ENCODE assay signal across 27 cellular contexts in the genomic region with DNA sequence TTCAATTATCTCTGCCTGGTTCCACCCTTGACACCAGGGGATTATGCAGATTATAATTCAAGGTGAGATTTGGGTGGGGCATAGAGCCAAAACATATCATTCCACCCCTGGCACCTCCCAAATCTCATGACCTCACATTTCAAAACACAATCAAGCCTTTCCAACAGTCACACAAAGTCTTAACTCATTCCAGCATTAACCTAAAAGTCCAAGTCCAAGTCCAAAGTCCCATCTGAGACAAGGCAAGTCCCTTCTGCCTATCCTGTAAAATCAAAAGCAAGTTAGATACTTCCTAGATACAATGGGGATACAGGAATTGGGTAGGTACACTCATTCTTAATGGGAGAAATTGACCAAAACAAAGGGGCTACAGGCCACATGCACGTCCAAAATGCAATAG.
"Had no signal": no experiment of that assay in that cellular context is flagged by ENCODE, and none has a peak within 500 bp of the region (broad histone marks: within the 10 kb centered on the region; RNA-seq: fewer than 3 reads in every experiment).

No MANE protein-coding gene starts in this region.

- H3K36me3 ChIP-seq: stomach, suprapubic skin, thoracic aorta, thyroid gland, tibial artery, tibial nerve, transverse colon, upper lobe of left lung, upper lobe of right lung, uterus, vagina had no signal

- ATAC-seq: stimulated activated effector memory CD8-positive, alpha-beta T cell treated with anti-CD3 and anti-CD28 coated beads, Interleukin-12 subunit alpha, Interleukin-12 subunit beta, amount 100 ng/mL, for 72 hours; stimulated activated memory B cell treated with anti-CD40 and anti-IgM and Interleukin-4, amounts not matched to agents 10 μg/mL and 1 μg/mL and 100 μg/mL, for 72 hours; stimulated activated naive B cell treated with anti-CD40 and anti-IgM and Interleukin-4, amounts not matched to agents 10 μg/mL and 1 μg/mL and 100 μg/mL, for 72 hours; stimulated activated naive CD8-positive, alpha-beta T cell treated with anti-CD3 and anti-CD28 coated beads, Interleukin-15, amount 100 ng/mL, for 72 hours; stimulated activated naive CD8-positive, alpha-beta T cell treated with anti-CD3 and anti-CD28 coated beads, Interleukin-15, Interleukin-2, amounts not matched to agents 100 U/mL and 50 U/mL, for 24 hours; upper lobe of right lung had no signal

- H3K27ac ChIP-seq: stomach, suprapubic skin, testis, thoracic aorta, thyroid gland, tibial artery, tibial nerve, transverse colon, upper lobe of left lung, upper lobe of right lung, uterus, vagina had no signal

- DNase-seq: stimulated activated CD4-positive, alpha-beta T cell treated with anti-CD3 and anti-CD28 coated beads, Interleukin-2, amount 100 ng/mL, for 48 hours; stimulated activated CD4-positive, alpha-beta T cell treated with anti-CD3 and anti-CD28 coated beads, Interleukin-4, amount 100 ng/mL, for 1 hour; stimulated activated CD4-positive, alpha-beta T cell treated with anti-CD3 and anti-CD28 coated beads, Interleukin-4, amount 100 ng/mL, for 24 hours; stimulated activated CD4-positive, alpha-beta T cell treated with anti-CD3 and anti-CD28 coated beads, Interleukin-4, amount 100 ng/mL, for 4 hours; stimulated activated CD8-positive, alpha-beta memory T cell treated with anti-CD3 and anti-CD28 coated beads, Interleukin-4, amount 100 ng/mL, for 48 hours; stimulated activated naive B cell treated with anti-CD40 and anti-IgM and Interleukin-4, amounts not matched to agents 10 μg/mL and 1 μg/mL and 100 μg/mL, for 72 hours; stimulated activated naive CD4-positive, alpha-beta T cell; stimulated activated naive CD4-positive, alpha-beta T cell treated with Interleukin-2 at 50 U/mL for 16 hours; stimulated activated naive CD8-positive, alpha-beta T cell treated with anti-CD3 and anti-CD28 coated beads, Interleukin-15, amount 100 ng/mL, for 72 hours; stimulated activated naive CD8-positive, alpha-beta T cell treated with anti-CD3 and anti-CD28 coated beads, Interleukin-15, Interleukin-2, amounts not matched to agents 100 U/mL and 50 U/mL, for 24 hours; stomach; substantia nigra; testis; thyroid gland; tibial artery; transverse colon; trophoblast cell; upper lobe of left lung; upper lobe of right lung; uterus had no signal

- H3K4me1 ChIP-seq: stomach, suprapubic skin, testis, thyroid gland, tibial artery, tibial nerve, upper lobe of left lung, upper lobe of right lung, uterus, vagina had no signal

- H3K9me3 ChIP-seq: suprapubic skin, testis, thoracic aorta, thyroid gland, tibial artery, transverse colon, upper lobe of right lung, uterus, vagina had no signal

- H3K4me3 ChIP-seq: stomach, suprapubic skin, testis, thoracic aorta, thyroid gland, tibial artery, tibial nerve, transverse colon, upper lobe of left lung, upper lobe of right lung, uterus, vagina had no signal

- FAIRE-seq: urothelium cell line had no signal

- H3K27me3 ChIP-seq: stomach, suprapubic skin, testis, thyroid gland, tibial artery, tibial nerve, transverse colon, upper lobe of left lung, upper lobe of right lung, uterus, vagina had no signal
